1 cellular context compared by ENCODE assay signal in genomic region chr6:17242087-17242486, GRCh38.
TF ChIP-seq lines count a peak whose summit lies in the region.

No MANE protein-coding gene starts in this region.

TF ChIP-seq in GM23338, 12 proteins besides CTCF, POLR2A, EP300 and RAD21 (continued from another document):
- TF ChIP-seq, protein P1, sequence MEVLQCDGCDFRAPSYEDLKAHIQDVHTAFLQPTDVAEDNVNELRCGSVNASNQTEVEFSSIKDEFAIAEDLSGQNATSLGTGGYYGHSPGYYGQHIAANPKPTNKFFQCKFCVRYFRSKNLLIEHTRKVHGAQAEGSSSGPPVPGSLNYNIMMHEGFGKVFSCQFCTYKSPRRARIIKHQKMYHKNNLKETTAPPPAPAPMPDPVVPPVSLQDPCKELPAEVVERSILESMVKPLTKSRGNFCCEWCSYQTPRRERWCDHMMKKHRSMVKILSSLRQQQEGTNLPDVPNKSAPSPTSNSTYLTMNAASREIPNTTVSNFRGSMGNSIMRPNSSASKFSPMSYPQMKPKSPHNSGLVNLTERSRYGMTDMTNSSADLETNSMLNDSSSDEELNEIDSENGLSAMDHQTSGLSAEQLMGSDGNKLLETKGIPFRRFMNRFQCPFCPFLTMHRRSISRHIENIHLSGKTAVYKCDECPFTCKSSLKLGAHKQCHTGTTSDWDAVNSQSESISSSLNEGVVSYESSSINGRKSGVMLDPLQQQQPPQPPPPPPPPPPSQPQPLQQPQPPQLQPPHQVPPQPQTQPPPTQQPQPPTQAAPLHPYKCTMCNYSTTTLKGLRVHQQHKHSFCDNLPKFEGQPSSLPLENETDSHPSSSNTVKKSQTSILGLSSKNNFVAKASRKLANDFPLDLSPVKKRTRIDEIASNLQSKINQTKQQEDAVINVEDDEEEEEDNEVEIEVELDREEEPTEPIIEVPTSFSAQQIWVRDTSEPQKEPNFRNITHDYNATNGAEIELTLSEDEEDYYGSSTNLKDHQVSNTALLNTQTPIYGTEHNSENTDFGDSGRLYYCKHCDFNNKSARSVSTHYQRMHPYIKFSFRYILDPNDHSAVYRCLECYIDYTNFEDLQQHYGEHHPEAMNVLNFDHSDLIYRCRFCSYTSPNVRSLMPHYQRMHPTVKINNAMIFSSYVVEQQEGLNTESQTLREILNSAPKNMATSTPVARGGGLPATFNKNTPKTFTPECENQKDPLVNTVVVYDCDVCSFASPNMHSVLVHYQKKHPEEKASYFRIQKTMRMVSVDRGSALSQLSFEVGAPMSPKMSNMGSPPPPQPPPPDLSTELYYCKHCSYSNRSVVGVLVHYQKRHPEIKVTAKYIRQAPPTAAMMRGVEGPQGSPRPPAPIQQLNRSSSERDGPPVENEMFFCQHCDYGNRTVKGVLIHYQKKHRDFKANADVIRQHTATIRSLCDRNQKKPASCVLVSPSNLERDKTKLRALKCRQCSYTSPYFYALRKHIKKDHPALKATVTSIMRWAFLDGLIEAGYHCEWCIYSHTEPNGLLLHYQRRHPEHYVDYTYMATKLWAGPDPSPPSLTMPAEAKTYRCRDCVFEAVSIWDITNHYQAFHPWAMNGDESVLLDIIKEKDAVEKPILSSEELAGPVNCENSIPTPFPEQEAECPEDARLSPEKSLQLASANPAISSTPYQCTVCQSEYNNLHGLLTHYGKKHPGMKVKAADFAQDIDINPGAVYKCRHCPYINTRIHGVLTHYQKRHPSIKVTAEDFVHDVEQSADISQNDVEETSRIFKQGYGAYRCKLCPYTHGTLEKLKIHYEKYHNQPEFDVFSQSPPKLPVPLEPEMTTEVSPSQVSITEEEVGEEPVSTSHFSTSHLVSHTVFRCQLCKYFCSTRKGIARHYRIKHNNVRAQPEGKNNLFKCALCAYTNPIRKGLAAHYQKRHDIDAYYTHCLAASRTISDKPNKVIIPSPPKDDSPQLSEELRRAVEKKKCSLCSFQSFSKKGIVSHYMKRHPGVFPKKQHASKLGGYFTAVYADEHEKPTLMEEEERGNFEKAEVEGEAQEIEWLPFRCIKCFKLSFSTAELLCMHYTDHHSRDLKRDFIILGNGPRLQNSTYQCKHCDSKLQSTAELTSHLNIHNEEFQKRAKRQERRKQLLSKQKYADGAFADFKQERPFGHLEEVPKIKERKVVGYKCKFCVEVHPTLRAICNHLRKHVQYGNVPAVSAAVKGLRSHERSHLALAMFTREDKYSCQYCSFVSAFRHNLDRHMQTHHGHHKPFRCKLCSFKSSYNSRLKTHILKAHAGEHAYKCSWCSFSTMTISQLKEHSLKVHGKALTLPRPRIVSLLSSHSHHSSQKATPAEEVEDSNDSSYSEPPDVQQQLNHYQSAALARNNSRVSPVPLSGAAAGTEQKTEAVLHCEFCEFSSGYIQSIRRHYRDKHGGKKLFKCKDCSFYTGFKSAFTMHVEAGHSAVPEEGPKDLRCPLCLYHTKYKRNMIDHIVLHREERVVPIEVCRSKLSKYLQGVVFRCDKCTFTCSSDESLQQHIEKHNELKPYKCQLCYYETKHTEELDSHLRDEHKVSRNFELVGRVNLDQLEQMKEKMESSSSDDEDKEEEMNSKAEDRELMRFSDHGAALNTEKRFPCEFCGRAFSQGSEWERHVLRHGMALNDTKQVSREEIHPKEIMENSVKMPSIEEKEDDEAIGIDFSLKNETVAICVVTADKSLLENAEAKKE (CRISPR knock-in tag; IDR thresholded peaks at IDR 0.05) = peak; percentile 81
